Comparison of ENCODE assay signal across 9 cellular contexts in genomic region chr2:239381709-239382134, GRCh38. TPM values are rescaled to one million over a fixed set of nuclear protein-coding genes. Genes with fewer than 3 reads are reported as not detected.
A peak's percentile ranks its signal among the peaks of the same experiment; 100 is the strongest.
DNase-seq lines count a peak whose midpoint lies in the region; ATAC-seq and TF ChIP-seq lines count a peak whose summit lies in the region.
"Had no signal": no experiment of that assay in that cellular context is flagged by ENCODE, and none has a peak within 500 bp of the region (broad histone marks: within the 10 kb centered on the region; RNA-seq: fewer than 3 reads in every experiment).

No MANE protein-coding gene starts in this region.

- H3K27me3 Mint-ChIP-seq in stimulated activated naive CD8-positive, alpha-beta T cell treated with anti-CD3 and anti-CD28 coated beads, Interleukin-15, Interleukin-2, amounts not matched to agents 100 ng/mL and 50 ng/mL, for 24 hours: no peaks in the 10 kb centered on the region

- H3K9me2 ChIP-seq in MM.1S (replicated peaks; ENCODE audit: insufficient read depth, low read length): no peaks in the 10 kb centered on the region

- no peaks in the 10 kb centered on the region for H3K9me3 Mint-ChIP-seq in stimulated activated naive CD8-positive, alpha-beta T cell treated with anti-CD3 and anti-CD28 coated beads, Interleukin-15, Interleukin-2, amounts not matched to agents 100 ng/mL and 50 ng/mL, for 24 hours

- peak overlapping the region; percentile 31 for H3K27ac ChIP-seq in cardiac muscle cell
- H3K27ac ChIP-seq in MM.1S (ENCODE audit: low read length): no peak overlapping the region

- H2AFZ ChIP-seq in MM.1S (ENCODE audit: low read length): no peak overlapping the region

- H4K20me1 ChIP-seq in MM.1S (ENCODE audit: insufficient read depth, low read length): no peaks in the 10 kb centered on the region

- peak overlapping the region; percentile 78 for H3K4me3 Mint-ChIP-seq in stimulated activated naive CD8-positive, alpha-beta T cell treated with anti-CD3 and anti-CD28 coated beads, Interleukin-15, Interleukin-2, amounts not matched to agents 100 ng/mL and 50 ng/mL, for 24 hours

- no peaks in the 10 kb centered on the region for H3K9me3 ChIP-seq in cardiac muscle cell (ENCODE audit: low read depth)
- no peaks in the 10 kb centered on the region for H3K9me3 ChIP-seq in MM.1S (replicated peaks; ENCODE audit: insufficient read depth, low read length)

- DNase-seq in cardiac muscle cell (ENCODE audit: low read depth in 1 of 2, low spot score in 1 of 2) (no peak), left ventricle myocardium superior (no peak), NCI-H226 (no peak), MM.1S (no peak), HUDEP-2 (lab: John Stamatoyannopoulos, UW; ENCODE audit: unreplicated experiment in 76 of 76) (no peak)
- DNase-seq in activated naive CD4-positive, alpha-beta T cell treated with anti-CD3 and anti-CD28 coated beads, Interleukin-2, amount 50 U/mL, for 16 hours: peak; percentile 23

- TF ChIP-seq CTCF in cardiac muscle cell (IDR thresholded peaks at IDR 0.05; ENCODE audit: low read depth, low read length) (no peak), MM.1S (IDR thresholded peaks at IDR 0.05; ENCODE audit: low read length) (no peak)

- no peak overlapping the region for H3K4me2 ChIP-seq in MM.1S (ENCODE audit: low read depth, low read length)

- H3K4me3 ChIP-seq in cardiac muscle cell: no peak overlapping the region
- no peak overlapping the region for H3K4me3 ChIP-seq in MM.1S (ENCODE audit: low read length)
- H3K4me3 ChIP-seq: skin epidermis had no signal

- H3K79me2 ChIP-seq in MM.1S (ENCODE audit: low read length): peaks cover 16% of the 10 kb centered on the region

- peaks cover 6% of the 10 kb centered on the region for H3K4me1 ChIP-seq in cardiac muscle cell (ENCODE audit: low read depth)
- no peaks in the 10 kb centered on the region for H3K4me1 ChIP-seq in MM.1S (ENCODE audit: low read length)

- H3F3A ChIP-seq in MM.1S (ENCODE audit: insufficient read depth, low read length): no peaks in the 10 kb centered on the region

- no peak overlapping the region for H3K9ac ChIP-seq in MM.1S (ENCODE audit: low read length)

- H3K36me3 ChIP-seq in cardiac muscle cell: no peaks in the 10 kb centered on the region
- no peaks in the 10 kb centered on the region for H3K36me3 ChIP-seq in MM.1S (replicated peaks; ENCODE audit: insufficient read depth, low read length)

- no peaks in the 10 kb centered on the region for H3K27me3 ChIP-seq in cardiac muscle cell
- no peaks in the 10 kb centered on the region for H3K27me3 ChIP-seq in MM.1S (replicated peaks; ENCODE audit: insufficient read depth, low read length)

- ATAC-seq in left ventricle myocardium superior (no peak), HG02970 (IDR thresholded peaks at IDR 0.05; ENCODE audit: low FRiP score, unreplicated experiment) (peak; percentile 53)

- intact Hi-C loops in left ventricle myocardium superior (cut with micrococcal nuclease): no loop called here

- peak overlapping the region; percentile 88 for H3K27ac Mint-ChIP-seq in stimulated activated naive CD8-positive, alpha-beta T cell treated with anti-CD3 and anti-CD28 coated beads, Interleukin-15, Interleukin-2, amounts not matched to agents 100 ng/mL and 50 ng/mL, for 24 hours

- peaks cover 4% of the 10 kb centered on the region for H3K36me3 Mint-ChIP-seq in stimulated activated naive CD8-positive, alpha-beta T cell treated with anti-CD3 and anti-CD28 coated beads, Interleukin-15, Interleukin-2, amounts not matched to agents 100 ng/mL and 50 ng/mL, for 24 hours (ENCODE audit: low read depth)

- H3K4me1 Mint-ChIP-seq in stimulated activated naive CD8-positive, alpha-beta T cell treated with anti-CD3 and anti-CD28 coated beads, Interleukin-15, Interleukin-2, amounts not matched to agents 100 ng/mL and 50 ng/mL, for 24 hours (ENCODE audit: low read depth): peaks cover 39% of the 10 kb centered on the region

RNA-seq across cellular contexts. Expression of gene HDAC4, which starts 19.1 kb away (rescaled TPM):
- 24.0 and 41.6 TPM in 2 replicates for total RNA-seq in cardiac muscle cell
- polyA plus RNA-seq in cardiac muscle cell: 7.0 and 12.6 TPM in 2 replicates
- 25.6 TPM for total RNA-seq in left ventricle myocardium superior
